19 cellular contexts compared by ENCODE assay signal in the genomic region with DNA sequence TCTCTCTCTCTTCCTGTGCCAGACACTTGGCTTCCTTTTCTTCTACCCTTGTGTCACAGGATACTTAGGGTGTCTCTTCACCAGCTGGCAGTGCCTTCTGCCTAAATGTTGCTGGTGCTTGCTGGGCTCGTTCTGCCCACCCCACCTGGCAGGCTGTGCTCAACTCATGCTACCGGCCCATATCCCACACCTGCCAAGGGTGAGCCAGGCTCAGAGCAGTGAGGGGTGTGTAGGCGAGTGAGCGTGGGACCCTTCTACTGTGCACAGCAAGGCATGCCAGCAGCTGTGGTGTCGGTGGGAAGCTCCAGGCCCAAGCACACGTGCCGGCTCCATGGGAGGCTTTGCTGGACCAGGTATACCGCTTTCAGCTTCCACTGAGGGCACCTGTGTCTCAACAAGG.
"Had no signal": no experiment of that assay in that cellular context is flagged by ENCODE, and none has a peak within 500 bp of the region (broad histone marks: within the 10 kb centered on the region; RNA-seq: fewer than 3 reads in every experiment).

No MANE protein-coding gene starts in this region.

- H3K27me3 ChIP-seq: esophagus muscularis mucosa, gastrocnemius medialis, left lung, ovary, right atrium auricular region, vagina had no signal

- H3K36me3 Mint-ChIP-seq: natural killer cell; stimulated activated naive B cell treated with anti-CD40 and anti-IgM and Interleukin-4, amounts not matched to agents 10 μg/mL and 1 μg/mL and 100 μg/mL, for 72 hours; type B pancreatic cell had no signal

- H3K4me1 ChIP-seq: esophagus muscularis mucosa, gastrocnemius medialis, left lung, right atrium auricular region, vagina had no signal

- ATAC-seq: gastrocnemius medialis, left lung, mucosa of descending colon, natural killer cell had no signal

- DNase-seq: effector memory CD4-positive, alpha-beta T cell; gastrocnemius medialis; islet precursor cell; natural killer cell; nucleus accumbens; ovary; stimulated activated CD4-positive, alpha-beta T cell treated with anti-CD3 and anti-CD28 coated beads, Interleukin-4, amount 100 ng/mL, for 1 hour; stimulated activated CD8-positive, alpha-beta memory T cell treated with anti-CD3 and anti-CD28 coated beads, Interleukin-4, amount 100 ng/mL, for 48 hours; stimulated activated naive B cell treated with anti-CD40 and anti-IgM and Interleukin-4, amounts not matched to agents 10 μg/mL and 1 μg/mL and 100 μg/mL, for 72 hours had no signal

- H3K4me1 Mint-ChIP-seq: central memory CD8-positive, alpha-beta T cell; natural killer cell; neural crest cell; stimulated activated naive B cell treated with anti-CD40 and anti-IgM and Interleukin-4, amounts not matched to agents 10 μg/mL and 1 μg/mL and 100 μg/mL, for 72 hours had no signal

- H3K4me3 Mint-ChIP-seq: central memory CD8-positive, alpha-beta T cell; natural killer cell; neural crest cell; stimulated activated naive B cell treated with anti-CD40 and anti-IgM and Interleukin-4, amounts not matched to agents 10 μg/mL and 1 μg/mL and 100 μg/mL, for 72 hours; type B pancreatic cell had no signal

- H3K36me3 ChIP-seq: esophagus muscularis mucosa, gastrocnemius medialis, left lung, ovary, right atrium auricular region, vagina had no signal

- H3K27ac ChIP-seq: epithelial cell of prostate, esophagus muscularis mucosa, gastrocnemius medialis, left lung, ovary, right atrium auricular region, vagina had no signal

- H3K9me3 ChIP-seq: esophagus muscularis mucosa, gastrocnemius medialis, mucosa of descending colon, right atrium auricular region, vagina had no signal

- H3K27me3 Mint-ChIP-seq: central memory CD8-positive, alpha-beta T cell; stimulated activated naive B cell treated with anti-CD40 and anti-IgM and Interleukin-4, amounts not matched to agents 10 μg/mL and 1 μg/mL and 100 μg/mL, for 72 hours; type B pancreatic cell had no signal

- H3K27ac Mint-ChIP-seq: natural killer cell; stimulated activated naive B cell treated with anti-CD40 and anti-IgM and Interleukin-4, amounts not matched to agents 10 μg/mL and 1 μg/mL and 100 μg/mL, for 72 hours; type B pancreatic cell had no signal

- H3K4me3 ChIP-seq: esophagus muscularis mucosa, gastrocnemius medialis, left lung, mucosa of descending colon, ovary, right atrium auricular region, smooth muscle cell, vagina had no signal

- H3K9me3 Mint-ChIP-seq: neural crest cell, type B pancreatic cell had no signal
